ENCODE assay signal across 10 cellular contexts in the genomic region with DNA sequence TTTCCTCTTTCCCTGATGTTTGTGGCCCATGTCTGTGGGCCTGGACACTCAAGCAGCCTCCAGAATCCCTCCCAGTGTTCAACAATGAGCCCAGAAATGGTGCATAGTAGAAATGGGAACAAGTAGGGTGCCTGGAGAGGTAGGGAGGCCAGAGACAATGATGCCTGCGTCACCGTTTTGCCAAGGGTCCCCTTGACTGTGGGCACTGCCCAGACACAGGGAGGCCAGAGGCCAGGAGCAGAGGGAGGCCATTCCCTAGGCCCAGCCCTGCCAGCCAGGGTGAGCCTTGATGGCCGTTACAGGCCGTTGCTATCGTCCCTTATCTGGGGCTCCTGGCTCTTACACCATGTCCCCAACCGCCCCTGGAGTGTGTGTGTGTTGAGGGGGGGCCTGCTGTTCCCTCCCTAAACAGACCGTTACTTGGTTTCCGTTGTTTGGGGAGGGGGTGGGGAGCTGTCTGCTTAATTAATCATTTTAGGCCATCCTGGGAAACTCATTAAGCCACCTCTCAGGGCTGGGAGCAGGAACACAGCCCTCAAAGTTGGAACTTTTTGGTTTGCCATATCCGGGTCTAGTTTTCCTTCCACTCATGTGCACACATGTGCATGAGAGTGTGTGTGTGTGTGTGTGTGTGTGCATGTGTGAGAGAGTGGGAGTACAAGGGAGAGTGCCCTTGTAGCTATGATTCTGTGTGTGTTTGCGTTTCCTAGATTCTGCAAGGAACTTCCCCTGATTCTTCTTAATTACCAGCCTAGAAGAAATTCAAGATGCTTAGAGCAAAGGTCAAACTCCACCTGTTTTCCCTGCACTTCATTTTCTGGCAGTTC.
DNase-seq lines count a peak whose midpoint lies in the region; ATAC-seq and TF ChIP-seq lines count a peak whose summit lies in the region.
"Had no signal": no experiment of that assay in that cellular context is flagged by ENCODE, and none has a peak within 500 bp of the region (broad histone marks: within the 10 kb centered on the region; RNA-seq: fewer than 3 reads in every experiment).

No MANE protein-coding gene starts in this region.

- TF ChIP-seq CTCF in heart left ventricle (IDR thresholded peaks at IDR 0.05) (no peak), prostate gland (IDR thresholded peaks at IDR 0.05) (no peak)

- 22 to 39% (median 27%) methylated on average over 10 of the region's 10 CpGs for WGBS in heart left ventricle, 4 donors
- WGBS in prostate gland, result 41% methylated on average over 10 of the region's 10 CpGs

- H3K27me3 ChIP-seq in heart left ventricle, result no peaks in the 10 kb centered on the region
- H3K27me3 ChIP-seq in prostate gland (replicated peaks; ENCODE audit: insufficient read depth), result no peaks in the 10 kb centered on the region

- H3K9me3 ChIP-seq in heart left ventricle (no peaks in the 10 kb centered on the region), prostate gland (no peaks in the 10 kb centered on the region)

- no peak overlapping the region for H3K4me3 ChIP-seq in heart left ventricle
- no peak overlapping the region for H3K4me3 ChIP-seq in prostate gland

- TF ChIP-seq POLR2A in heart left ventricle (IDR thresholded peaks at IDR 0.05) (no peak), prostate gland (IDR thresholded peaks at IDR 0.05) (no peak)

- ATAC-seq in heart left ventricle, result peak; percentile 17 to 63 (median 36)
- ATAC-seq in HG03139 (IDR thresholded peaks at IDR 0.05; ENCODE audit: unreplicated experiment), result no peak
- no peak for ATAC-seq in HG02870 (IDR thresholded peaks at IDR 0.05; ENCODE audit: unreplicated experiment)
- ATAC-seq: T-helper 17 cell had no signal

- H3K27ac ChIP-seq in heart left ventricle (peak overlapping the region; percentile 85 to 98 (median 91)), prostate gland (peak overlapping the region; percentile 78 to 81)

- DNase-seq in COR-L47 (lab: John Stamatoyannopoulos, UW) (peak; percentile 54), OCI-M1 (lab: John Stamatoyannopoulos, UW) (peak; percentile 74), heart left ventricle (peak; percentile 29 to 77 (median 74)), prostate gland (ENCODE audit: low spot score) (no peak), NCI-H226 (no peak), posterior vena cava (ENCODE audit: low spot score) (no peak)
- DNase-seq: NCI-H187, T-helper 17 cell had no signal

- H3K36me3 ChIP-seq in heart left ventricle (no peaks in the 10 kb centered on the region), prostate gland (no peaks in the 10 kb centered on the region)

- H3K4me1 ChIP-seq in heart left ventricle (peaks cover 35 to 100% (median 97%) of the 10 kb centered on the region in 12 donors), prostate gland (replicated peaks) (peaks cover 27% of the 10 kb centered on the region)

- intact Hi-C loops in heart left ventricle (cut with DNase I), result loop anchor here in 8 of 10 donors (2.0 to 10.0 kb wide), 7 partner anchors 45 to 63 kb away; no protein-coding TSS in a partner anchor
- intact Hi-C loops in prostate gland (cut with DNase I), result loop anchor here (5.0 kb wide), 1 partner anchor 60 kb away; no protein-coding TSS in a partner anchor
- intact Hi-C loops in posterior vena cava (cut with DNase I), result loop anchor here in 1 of 2 donors (5.0 kb wide), 1 partner anchor 70 kb away; no protein-coding TSS in a partner anchor

Comparison
In these comparisons a context has a peak if more than half of its experiments do, and no peak if none do; other contexts are left out.
1. DNase-seq: peak in COR-L47 (single experiment), OCI-M1 (single experiment) and heart left ventricle (5 of 5); none in prostate gland (single experiment), NCI-H226 (single experiment) and posterior vena cava (single experiment).
2. ATAC-seq: peak in heart left ventricle (4 of 4); none in HG03139 (single experiment) and HG02870 (single experiment).